ENCODE assay signal across 16 cellular contexts in genomic region chr12:130222519-130223255, GRCh38.
"Had no signal": no experiment of that assay in that cellular context is flagged by ENCODE, and none has a peak within 500 bp of the region (broad histone marks: within the 10 kb centered on the region; RNA-seq: fewer than 3 reads in every experiment).

No MANE protein-coding gene starts in this region.

- H3K4me3 Mint-ChIP-seq: activated CD4-positive, alpha-beta T cell treated with anti-CD3 and anti-CD28 coated beads, Interleukin-2, amount 10 ng/mL, durations not matched to agents 7 days and 5 days; activated CD8-positive, alpha-beta T cell treated with anti-CD3 and anti-CD28 coated beads, Interleukin-2, amount 10 ng/mL, durations not matched to agents 7 days and 5 days; activated T-cell treated with anti-CD3 and anti-CD28 coated beads, Interleukin-2, amount 50 U/mL, for 4 hours; central memory CD8-positive, alpha-beta T cell; natural killer cell treated with Interleukin-12 subunit alpha and Interleukin-12 subunit beta and Interleukin-15 and Interleukin-18, amount 100 ng/mL, for 72 hours had no signal

- H3K9me3 Mint-ChIP-seq: natural killer cell treated with Interleukin-12 subunit alpha and Interleukin-12 subunit beta and Interleukin-15 and Interleukin-18, amount 100 ng/mL, for 72 hours had no signal

- DNase-seq: activated CD4-positive, alpha-beta T cell treated with anti-CD3 and anti-CD28 coated beads, Interleukin-2, amount 10 ng/mL, durations not matched to agents 7 days and 5 days; activated CD4-positive, CD25-positive, alpha-beta regulatory T cell; activated CD8-positive, alpha-beta T cell treated with anti-CD3 and anti-CD28 coated beads, Interleukin-2, amount 10 ng/mL, durations not matched to agents 7 days and 5 days; activated naive CD4-positive, alpha-beta T cell treated with anti-CD3 and anti-CD28 coated beads, Interleukin-2, amount 50 U/mL, for 16 hours; activated T-cell treated with anti-CD3 and anti-CD28 coated beads, Interleukin-2, amount 50 U/mL, for 4 hours; aorta; effector CD8-positive, alpha-beta T cell; esophagus squamous epithelium; lower lobe of right lung; occipital lobe; stimulated activated CD8-positive, alpha-beta memory T cell treated with anti-CD3 and anti-CD28 coated beads, Interleukin-4, amount 100 ng/mL, for 48 hours; stimulated activated naive CD4-positive, alpha-beta T cell; thyroid gland had no signal

- H3K27ac ChIP-seq: esophagus squamous epithelium, lower lobe of right lung, thyroid gland, vagina had no signal

- ATAC-seq: activated CD8-positive, alpha-beta T cell treated with anti-CD3 and anti-CD28 coated beads, Interleukin-2, amount 10 ng/mL, durations not matched to agents 7 days and 5 days; activated T-cell treated with anti-CD3 and anti-CD28 coated beads, Interleukin-2, amount 50 U/mL, for 4 hours; lower lobe of right lung; natural killer cell treated with Interleukin-12 subunit alpha and Interleukin-12 subunit beta and Interleukin-15 and Interleukin-18, amount 100 ng/mL, for 72 hours had no signal

- H3K27ac Mint-ChIP-seq: activated CD4-positive, alpha-beta T cell treated with anti-CD3 and anti-CD28 coated beads, Interleukin-2, amount 10 ng/mL, durations not matched to agents 7 days and 5 days; activated CD8-positive, alpha-beta T cell treated with anti-CD3 and anti-CD28 coated beads, Interleukin-2, amount 10 ng/mL, durations not matched to agents 7 days and 5 days; natural killer cell treated with Interleukin-12 subunit alpha and Interleukin-12 subunit beta and Interleukin-15 and Interleukin-18, amount 100 ng/mL, for 72 hours had no signal

- H3K9me3 ChIP-seq: esophagus squamous epithelium, lower lobe of right lung, thyroid gland, vagina had no signal

- H3K36me3 ChIP-seq: esophagus squamous epithelium, lower lobe of right lung, thyroid gland, vagina had no signal

- H3K4me3 ChIP-seq: esophagus squamous epithelium, lower lobe of right lung, thyroid gland, vagina had no signal

- H3K4me1 Mint-ChIP-seq: activated CD4-positive, alpha-beta T cell treated with anti-CD3 and anti-CD28 coated beads, Interleukin-2, amount 10 ng/mL, durations not matched to agents 7 days and 5 days; central memory CD8-positive, alpha-beta T cell had no signal

- H3K27me3 ChIP-seq: thyroid gland, vagina had no signal

- H3K36me3 Mint-ChIP-seq: natural killer cell treated with Interleukin-12 subunit alpha and Interleukin-12 subunit beta and Interleukin-15 and Interleukin-18, amount 100 ng/mL, for 72 hours had no signal

- H3K4me1 ChIP-seq: lower lobe of right lung, thyroid gland, vagina had no signal
